Comparison of ENCODE assay signal across 16 cellular contexts in the genomic region with DNA sequence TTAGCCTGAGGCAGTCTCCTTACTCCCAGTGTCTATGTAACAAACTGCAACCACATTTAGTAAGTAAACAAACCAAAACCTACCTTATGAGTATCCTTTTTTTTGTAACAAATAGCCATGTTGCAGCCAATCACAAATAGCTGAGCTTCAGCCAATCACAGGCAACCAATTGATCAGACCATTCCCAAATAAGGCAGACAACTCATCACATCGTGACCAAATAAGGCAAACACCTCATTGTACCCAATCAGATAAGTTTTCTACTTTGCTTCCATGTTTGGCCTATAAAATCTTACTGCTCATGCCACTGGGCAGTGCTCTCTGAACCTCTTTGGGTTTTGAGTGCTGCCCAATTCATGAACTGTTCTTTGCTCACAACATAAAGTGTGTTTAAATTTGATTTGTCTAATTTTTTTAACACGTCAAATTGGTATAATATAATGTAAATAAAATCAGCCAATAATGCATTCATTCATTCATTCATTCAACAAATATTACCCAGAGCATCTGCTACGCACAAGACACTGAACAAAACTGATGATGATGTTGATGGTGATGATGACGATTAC.
DNase-seq lines count a peak whose midpoint lies in the region; ATAC-seq and TF ChIP-seq lines count a peak whose summit lies in the region.
"Had no signal": no experiment of that assay in that cellular context is flagged by ENCODE, and none has a peak within 500 bp of the region (broad histone marks: within the 10 kb centered on the region; RNA-seq: fewer than 3 reads in every experiment).

No MANE protein-coding gene starts in this region.

- H2AFZ ChIP-seq in HCT116 (ENCODE audit: low read depth, low read length, poor library complexity, severe bottlenecking): no peak overlapping the region
- H2AFZ ChIP-seq in PC-3 (ENCODE audit: low read length): no peak overlapping the region
- H2AFZ ChIP-seq: GM23338 had no signal

- no peak for TF ChIP-seq EP300 in esophagus muscularis mucosa (IDR thresholded peaks at IDR 0.05)

- ATAC-seq in HCT116: no peak
- no peak for ATAC-seq in PC-3
- ATAC-seq in GM19023 (IDR thresholded peaks at IDR 0.05; ENCODE audit: unreplicated experiment): no peak
- ATAC-seq: CD8-positive, alpha-beta T cell; GM23338 had no signal

- DNase-seq in HCT116 (ENCODE audit: low read depth, low spot score): no peak
- peak; percentile 34 for DNase-seq in PC-3
- peak; percentile 21 for DNase-seq in esophagus muscularis mucosa (ENCODE audit: extremely low spot score)
- no peak for DNase-seq in erythroblast (lab: John Stamatoyannopoulos, UW)
- DNase-seq: Caco-2; CD4-positive, CD25-positive, alpha-beta regulatory T cell; CD8-positive, alpha-beta T cell; DMS153; DND-41; HFFc6 had no signal

- BruUV-seq in HCT116 (replicated peaks; lab: Mats Ljungman, UMichigan) (no TSS peak), PC-3 (replicated peaks; lab: Mats Ljungman, UMichigan) (no TSS peak)

- no peaks in the 10 kb centered on the region for H3K36me3 ChIP-seq in HCT116 (ENCODE audit: control insufficient read depth in 1 of 2, insufficient read depth in 2 of 2, low read length in 2 of 2)
- H3K36me3 ChIP-seq in HEK293 (ENCODE audit: control insufficient read depth in 2 of 2, insufficient read depth in 1 of 2, low read length in 2 of 2): no peaks in the 10 kb centered on the region
- H3K36me3 ChIP-seq in PC-3 (ENCODE audit: low read depth, low read length): no peaks in the 10 kb centered on the region
- no peaks in the 10 kb centered on the region for H3K36me3 ChIP-seq in esophagus muscularis mucosa
- H3K36me3 ChIP-seq: BLaER1, HAP-1 had no signal

- POLR2A ChIA-PET in HCT116 (lab: Charles Lee) (no interaction called here), HEK293 (lab: Yijun Ruan, JAX) (no interaction called here), PC-3 (lab: Charles Lee; ENCODE audit: unreplicated experiment) (no interaction called here)

- intact Hi-C loops in HCT116 (cut with micrococcal nuclease) (no loop called here), PC-3 (cut with micrococcal nuclease) (no loop called here), esophagus muscularis mucosa (cut with DNase I) (no loop called here)

- RAD21 ChIA-PET in HCT116 (lab: Charles Lee; ENCODE audit: low non-redundant PET in 1 of 2, low total read pairs in 2 of 2, uncharacterized antibody in 2 of 2, unreplicated experiment in 2 of 2): no interaction called here

- no peak overlapping the region for H3K4me2 ChIP-seq in HCT116 (ENCODE audit: low read length)
- H3K4me2 ChIP-seq in PC-3 (ENCODE audit: low read length): no peak overlapping the region
- H3K4me2 ChIP-seq: BLaER1, GM23338 had no signal

- no peaks in the 10 kb centered on the region for H4K20me1 ChIP-seq in HCT116 (ENCODE audit: insufficient read depth)
- H4K20me1 ChIP-seq in PC-3 (ENCODE audit: low read length): no peaks in the 10 kb centered on the region
- H4K20me1 ChIP-seq: BLaER1 had no signal

- H3K9me2 ChIP-seq in HCT116 (ENCODE audit: insufficient read depth): no peaks in the 10 kb centered on the region
- no peaks in the 10 kb centered on the region for H3K9me2 ChIP-seq in PC-3 (replicated peaks; ENCODE audit: low read length)

- CTCF ChIA-PET in HCT116 (lab: Charles Lee): interaction anchor here (1.0 kb wide), 1 partner anchor 247 kb away, joined by 3 read pairs; no protein-coding TSS in a partner anchor
- CTCF ChIA-PET in HEK293 (lab: Yijun Ruan, JAX): interaction anchor here (0.7 kb wide), 1 partner anchor 110 kb away, joined by 4 read pairs; no protein-coding TSS in a partner anchor
- CTCF ChIA-PET in PC-3 (lab: Charles Lee): no interaction called here

- H3K79me2 ChIP-seq in HCT116 (ENCODE audit: insufficient read depth, low read length) (no peaks in the 10 kb centered on the region), PC-3 (ENCODE audit: low read length) (no peaks in the 10 kb centered on the region)

- no peaks in the 10 kb centered on the region for H3F3A ChIP-seq in PC-3 (ENCODE audit: low read length, unreplicated experiment)

- no peak for TF ChIP-seq CTCF in HCT116 (IDR thresholded peaks at IDR 0.05 in 2 of 3, conservative IDR thresholded peaks at IDR 0.05 in 1 of 3; ENCODE audit: borderline replicate concordance in 1 of 3, insufficient read depth in 1 of 3, low read depth in 2 of 3, low read length in 2 of 3)
- no peak for TF ChIP-seq CTCF in HEK293 (tag by site-specific recombination; IDR thresholded peaks at IDR 0.05)
- no peak for TF ChIP-seq CTCF in PC-3 (conservative IDR thresholded peaks at IDR 0.05; ENCODE audit: low read depth, low read length)
- TF ChIP-seq CTCF in esophagus muscularis mucosa (IDR thresholded peaks at IDR 0.05): no peak

- WGBS in esophagus muscularis mucosa: 95% methylated on average over 4 of the region's 4 CpGs

- H3K4me3 ChIP-seq in HCT116 (replicated peaks in 1 of 2; ENCODE audit: low read depth in 1 of 2, low read length in 2 of 2) (no peak overlapping the region), HEK293 (ENCODE audit: low read depth, low read length) (no peak overlapping the region), PC-3 (ENCODE audit: low read length) (no peak overlapping the region), esophagus muscularis mucosa (no peak overlapping the region)
- H3K4me3 ChIP-seq: BLaER1, GM23338, HAP-1 had no signal

- no peak for TF ChIP-seq POLR2A in HCT116 (IDR thresholded peaks at IDR 0.05; ENCODE audit: borderline replicate concordance, extremely low read depth, insufficient read depth, insufficient read length)
- TF ChIP-seq POLR2A in esophagus muscularis mucosa (IDR thresholded peaks at IDR 0.05; ENCODE audit: low read depth): no peak
- no peak for TF ChIP-seq POLR2A in erythroblast (IDR thresholded peaks at IDR 0.05; ENCODE audit: low read length)

- no peaks in the 10 kb centered on the region for H3K27me3 ChIP-seq in HCT116 (ENCODE audit: insufficient read depth, low read length)
- no peaks in the 10 kb centered on the region for H3K27me3 ChIP-seq in PC-3 (ENCODE audit: low read length)
- no peaks in the 10 kb centered on the region for H3K27me3 ChIP-seq in esophagus muscularis mucosa
- H3K27me3 ChIP-seq: BLaER1 had no signal

- H3K4me1 ChIP-seq in HCT116 (ENCODE audit: control insufficient read depth in 1 of 2, insufficient read depth in 2 of 2, low read length in 2 of 2) (peaks cover 6 to 15% of the 10 kb centered on the region in 2 experiments; a peak in 2 of 4 replicates), HEK293 (ENCODE audit: control insufficient read depth, insufficient read depth, low read length) (no peaks in the 10 kb centered on the region), PC-3 (ENCODE audit: insufficient read depth, low read length) (peaks cover 18% of the 10 kb centered on the region), esophagus muscularis mucosa (peaks cover 0 to 13% (median 9%) of the 10 kb centered on the region in 4 donors)
- H3K4me1 ChIP-seq: Caco-2, HAP-1 had no signal

- no peak overlapping the region for H3K27ac ChIP-seq in HCT116 (ENCODE audit: low read depth, low read length)
- H3K27ac ChIP-seq in HEK293 (ENCODE audit: extremely low read depth, low read depth, low read length): no peak overlapping the region
- H3K27ac ChIP-seq in PC-3 (ENCODE audit: low read length): no peak overlapping the region
- H3K27ac ChIP-seq in esophagus muscularis mucosa (replicated peaks in 1 of 4): no peak overlapping the region
- H3K27ac ChIP-seq: BLaER1, C4-2B had no signal

- H3K9ac ChIP-seq in HCT116 (ENCODE audit: low read length) (no peak overlapping the region), PC-3 (ENCODE audit: low read length) (no peak overlapping the region)
- H3K9ac ChIP-seq: BLaER1 had no signal

- TF ChIP-seq RAD21 in HCT116 (IDR thresholded peaks at IDR 0.05; ENCODE audit: low read depth): no peak

- H3K9me3 ChIP-seq in HCT116 (ENCODE audit: control insufficient read depth in 1 of 2, insufficient read depth in 1 of 2, low read depth in 1 of 2, low read length in 2 of 2) (no peaks in the 10 kb centered on the region), HEK293 (ENCODE audit: control insufficient read depth, insufficient read depth, low read depth, low read length) (no peaks in the 10 kb centered on the region), PC-3 (ENCODE audit: low read length) (peaks cover 6% of the 10 kb centered on the region; the same call in 1 of the 2 replicates), esophagus muscularis mucosa (peaks cover 0 to 8% (median 0%) of the 10 kb centered on the region in 4 donors)
- H3K9me3 ChIP-seq: HAP-1 had no signal

TF ChIP-seq in HCT116, 20 proteins besides CTCF, POLR2A, EP300 and RAD21 (continues in another document):
- no peak for TF ChIP-seq JUND (IDR thresholded peaks at IDR 0.05)
- no peak for TF ChIP-seq EZH2phosphoT487 (IDR thresholded peaks at IDR 0.05; ENCODE audit: borderline replicate concordance)
- TF ChIP-seq, protein P1, sequence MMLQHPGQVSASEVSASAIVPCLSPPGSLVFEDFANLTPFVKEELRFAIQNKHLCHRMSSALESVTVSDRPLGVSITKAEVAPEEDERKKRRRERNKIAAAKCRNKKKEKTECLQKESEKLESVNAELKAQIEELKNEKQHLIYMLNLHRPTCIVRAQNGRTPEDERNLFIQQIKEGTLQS (IDR thresholded peaks at IDR 0.05): no peak
- peak; percentile 74 for TF ChIP-seq SRF (IDR thresholded peaks at IDR 0.05; ENCODE audit: low read depth)
- TF ChIP-seq YY1 (IDR thresholded peaks at IDR 0.05; ENCODE audit: extremely low read depth, insufficient replicate concordance, low read depth, low read length): no peak
- TF ChIP-seq ZFX (IDR thresholded peaks at IDR 0.05): no peak

TF ChIP-seq in HEK293, 187 proteins besides CTCF, POLR2A, EP300 and RAD21 (continues in another document):
- no peak for TF ChIP-seq ZNF354C (tag by site-specific recombination; IDR thresholded peaks at IDR 0.05; ENCODE audit: borderline replicate concordance, low read depth)
- TF ChIP-seq ZNF157 (tag by site-specific recombination; IDR thresholded peaks at IDR 0.05): no peak
- TF ChIP-seq KLF1 (tag by site-specific recombination; IDR thresholded peaks at IDR 0.05): no peak
- TF ChIP-seq ZNF24 (tag by site-specific recombination; IDR thresholded peaks at IDR 0.05): no peak
- TF ChIP-seq, protein P2, sequence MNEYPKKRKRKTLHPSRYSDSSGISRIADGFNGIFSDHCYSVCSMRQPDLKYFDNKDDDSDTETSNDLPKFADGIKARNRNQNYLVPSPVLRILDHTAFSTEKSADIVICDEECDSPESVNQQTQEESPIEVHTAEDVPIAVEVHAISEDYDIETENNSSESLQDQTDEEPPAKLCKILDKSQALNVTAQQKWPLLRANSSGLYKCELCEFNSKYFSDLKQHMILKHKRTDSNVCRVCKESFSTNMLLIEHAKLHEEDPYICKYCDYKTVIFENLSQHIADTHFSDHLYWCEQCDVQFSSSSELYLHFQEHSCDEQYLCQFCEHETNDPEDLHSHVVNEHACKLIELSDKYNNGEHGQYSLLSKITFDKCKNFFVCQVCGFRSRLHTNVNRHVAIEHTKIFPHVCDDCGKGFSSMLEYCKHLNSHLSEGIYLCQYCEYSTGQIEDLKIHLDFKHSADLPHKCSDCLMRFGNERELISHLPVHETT (tag by site-specific recombination; IDR thresholded peaks at IDR 0.05): no peak
- TF ChIP-seq ZNF549 (tag by site-specific recombination; IDR thresholded peaks at IDR 0.05): peak; percentile 97

Comparison
In these comparisons a context has a peak if more than half of its experiments do, and no peak if none do; other contexts are left out.
1. DNase-seq: peak in PC-3 (single experiment) and esophagus muscularis mucosa (single experiment); none in HCT116 (single experiment) and erythroblast (0 of 2).